9 cellular contexts compared by ENCODE assay signal in genomic region chr9:84404095-84404686, GRCh38.
A peak's percentile ranks its signal among the peaks of the same experiment; 100 is the strongest.
DNase-seq lines count a peak whose midpoint lies in the region; ATAC-seq, FAIRE-seq and TF ChIP-seq lines count a peak whose summit lies in the region.
"Had no signal": no experiment of that assay in that cellular context is flagged by ENCODE, and none has a peak within 500 bp of the region (broad histone marks: within the 10 kb centered on the region; RNA-seq: fewer than 3 reads in every experiment).

No MANE protein-coding gene starts in this region.

- POLR2A ChIA-PET in H1 (lab: Charles Lee; ENCODE audit: partially characterized antibody), result no interaction called here

- H2BK15ac ChIP-seq in H1 (ENCODE audit: low read length), result no peak overlapping the region

- H3K27me3 Mint-ChIP-seq in progenitor cell of endocrine pancreas, result no peaks in the 10 kb centered on the region
- H3K27me3 Mint-ChIP-seq in activated T-cell treated with anti-CD3 and anti-CD28 coated beads, Interleukin-2, amount 50 U/mL, for 24 hours, result no peaks in the 10 kb centered on the region
- H3K27me3 Mint-ChIP-seq: CD4-positive, CD25-positive, alpha-beta regulatory T cell had no signal

- H4K20me1 ChIP-seq in Loucy (ENCODE audit: insufficient read depth, low read length, poor library complexity, severe bottlenecking), result no peaks in the 10 kb centered on the region
- H4K20me1 ChIP-seq in H1 (replicated peaks in 1 of 2; ENCODE audit: control insufficient read depth in 1 of 2, insufficient read depth in 2 of 2, low read length in 2 of 2), result no peaks in the 10 kb centered on the region

- H4K8ac ChIP-seq in H1 (ENCODE audit: extremely low read depth, insufficient read depth, low read length), result no peak overlapping the region

- H3K56ac ChIP-seq in H1 (replicated peaks; ENCODE audit: insufficient read length, low read depth, low read length), result no peak overlapping the region

- TF ChIP-seq POLR2A in H1 (IDR thresholded peaks at IDR 0.05; ENCODE audit: control extremely low read depth in 1 of 2, low read depth in 2 of 2, low read length in 2 of 2), result no peak

- no peak overlapping the region for H2BK20ac ChIP-seq in H1 (ENCODE audit: low read length)

- no peak for TF ChIP-seq EP300 in H1 (IDR thresholded peaks at IDR 0.05; ENCODE audit: borderline replicate concordance in 1 of 2, low read depth in 2 of 2, low read length in 2 of 2)

- H3K27ac ChIP-seq in H1 (ENCODE audit: low read depth, low read length), result no peak overlapping the region

- no peak overlapping the region for H3K23ac ChIP-seq in H1 (ENCODE audit: insufficient read length)

- no peak overlapping the region for H3K9ac ChIP-seq in Loucy (ENCODE audit: low read depth, low read length, poor library complexity, severe bottlenecking)
- no peak overlapping the region for H3K9ac ChIP-seq in H1 (replicated peaks in 1 of 4; ENCODE audit: extremely low read depth in 1 of 4, low read depth in 3 of 4, low read length in 3 of 4)

- peaks cover 2% of the 10 kb centered on the region for H3K36me3 Mint-ChIP-seq in progenitor cell of endocrine pancreas (ENCODE audit: insufficient read depth)
- H3K36me3 Mint-ChIP-seq in activated T-cell treated with anti-CD3 and anti-CD28 coated beads, Interleukin-2, amount 50 U/mL, for 24 hours (ENCODE audit: low read depth), result no peaks in the 10 kb centered on the region
- H3K36me3 Mint-ChIP-seq: CD4-positive, CD25-positive, alpha-beta regulatory T cell had no signal

- H4K5ac ChIP-seq in H1 (ENCODE audit: insufficient read length, low read depth, low read length), result no peak overlapping the region

- H2AFZ ChIP-seq in Loucy (ENCODE audit: low read length), result no peak overlapping the region
- H2AFZ ChIP-seq in H1 (ENCODE audit: low read length), result 0 out of 2 replicates have a peak overlapping the region, but pooled peaks have one; percentile 72

- peaks cover 2% of the 10 kb centered on the region for H3K4me1 Mint-ChIP-seq in progenitor cell of endocrine pancreas (ENCODE audit: low read depth)
- H3K4me1 Mint-ChIP-seq in activated T-cell treated with anti-CD3 and anti-CD28 coated beads, Interleukin-2, amount 50 U/mL, for 24 hours (ENCODE audit: low read depth), result no peaks in the 10 kb centered on the region
- H3K4me1 Mint-ChIP-seq: CD4-positive, CD25-positive, alpha-beta regulatory T cell had no signal

- TF ChIP-seq CTCF in Loucy (conservative IDR thresholded peaks at IDR 0.05; ENCODE audit: low read length) (peak; percentile 81), H1 (IDR thresholded peaks at IDR 0.05; ENCODE audit: control extremely low read depth in 1 of 3, insufficient read depth in 1 of 3, low read depth in 1 of 3, low read length in 3 of 3) (peak; percentile 72 to 80 (median 76)), progenitor cell of endocrine pancreas (IDR thresholded peaks at IDR 0.05; ENCODE audit: unreplicated experiment) (peak; percentile 67)

- ATAC-seq in HG02938 (IDR thresholded peaks at IDR 0.05; ENCODE audit: unreplicated experiment), result no peak

- H3K4me1 ChIP-seq in Loucy (ENCODE audit: insufficient read depth, low read length, poor library complexity, severe bottlenecking), result no peaks in the 10 kb centered on the region
- H3K4me1 ChIP-seq in H1 (replicated peaks in 1 of 4; ENCODE audit: control insufficient read depth in 3 of 4, insufficient read depth in 4 of 4, low read length in 3 of 4), result no peaks in the 10 kb centered on the region

- CTCF ChIA-PET in H1 (lab: Charles Lee; ENCODE audit: partially characterized antibody), result interaction anchor here (0.5 to 2.8 kb wide), 32 partner anchors 9 to 927 kb away, joined by 3 to 17 read pairs (median 3); no protein-coding TSS in a partner anchor

- no peak overlapping the region for H2BK120ac ChIP-seq in H1 (replicated peaks; ENCODE audit: low read depth, low read length)

- H3F3A ChIP-seq in Loucy (ENCODE audit: low read depth), result no peaks in the 10 kb centered on the region

- WGBS in H1 (ENCODE audit: extremely low coverage in 1 of 2, insufficient coverage in 1 of 2, insufficient read length in 1 of 2, insufficient replicate concordance in 2 of 2, low coverage in 1 of 2, low lambda C conversion rate in 2 of 2, missing lambda C conversion rate in 1 of 2), 2 experiments, result 45% methylated on average over 8 of the region's 8 CpGs; no CpG with 5 or more reads in 1 of the 2 experiments

- H3K36me3 ChIP-seq in Loucy (ENCODE audit: insufficient read depth, low read length) (no peaks in the 10 kb centered on the region), H1 (ENCODE audit: control insufficient read depth in 2 of 4, insufficient read depth in 4 of 4, low read length in 3 of 4) (peaks cover 0 to 5% (median 0%) of the 10 kb centered on the region in 4 experiments; a peak in 1 of 8 replicates)

- H3K27me3 ChIP-seq in Loucy (ENCODE audit: insufficient read depth, low read length, poor library complexity, severe bottlenecking) (no peaks in the 10 kb centered on the region), H1 (replicated peaks in 1 of 4; ENCODE audit: control insufficient read depth in 3 of 4, extremely low read depth in 1 of 4, insufficient read depth in 3 of 4, low read length in 3 of 4) (no peaks in the 10 kb centered on the region)

- TF ChIP-seq RAD21 in H1 (IDR thresholded peaks at IDR 0.05 in 1 of 2, conservative IDR thresholded peaks at IDR 0.05 in 1 of 2; ENCODE audit: low read depth in 2 of 2, low read length in 2 of 2), result peak; percentile 83 to 84

- peak; percentile 21 for DNase-seq in NCI-H82 (lab: John Stamatoyannopoulos, UW)
- DNase-seq in NCI-H82 treated with DMSO at 0.1 percent for 48 hours (lab: John Stamatoyannopoulos, UW; ENCODE audit: unreplicated experiment), result no peak
- peak in 1 of 2 experiments; percentile 52 for DNase-seq in H1 (ENCODE audit: low read depth in 1 of 2, low spot score in 2 of 2)
- DNase-seq in progenitor cell of endocrine pancreas (ENCODE audit: low spot score, unreplicated experiment), result no peak
- no peak for DNase-seq in glomerular visceral epithelial cell (ENCODE audit: extremely low spot score)
- DNase-seq in activated T-cell treated with anti-CD3 and anti-CD28 coated beads, Interleukin-2, amount 50 U/mL, for 24 hours, result no peak
- DNase-seq: CD4-positive, CD25-positive, alpha-beta regulatory T cell had no signal

- H3K79me1 ChIP-seq in H1 (ENCODE audit: low read depth, low read length), result no peaks in the 10 kb centered on the region

- H4K91ac ChIP-seq in H1 (replicated peaks; ENCODE audit: insufficient read length, low read length), result no peak overlapping the region

- H3K18ac ChIP-seq in H1 (ENCODE audit: extremely low read depth, low read length), result no peak overlapping the region

- no peak overlapping the region for H2BK12ac ChIP-seq in H1 (ENCODE audit: low read depth, low read length)

- no peaks in the 10 kb centered on the region for H3K9me2 ChIP-seq in Loucy (replicated peaks; ENCODE audit: low read depth, low read length)

- H3K9me3 ChIP-seq in Loucy (ENCODE audit: insufficient read depth, low read depth, low read length) (no peaks in the 10 kb centered on the region), H1 (ENCODE audit: insufficient read depth in 2 of 2, low read depth in 1 of 2, low read length in 1 of 2) (peaks cover 13 to 14% of the 10 kb centered on the region in 2 experiments)

- no peaks in the 10 kb centered on the region for H3K23me2 ChIP-seq in H1 (ENCODE audit: low read depth, low read length)

- H3K4ac ChIP-seq in H1 (replicated peaks; ENCODE audit: insufficient read length, low read depth, low read length), result no peak overlapping the region

- H2AK5ac ChIP-seq in H1 (ENCODE audit: low read depth, low read length), result no peak overlapping the region

- H2BK5ac ChIP-seq in H1 (ENCODE audit: low read depth, low read length), result no peak overlapping the region

- H3K9me3 Mint-ChIP-seq in progenitor cell of endocrine pancreas (ENCODE audit: low read depth), result peaks cover 4% of the 10 kb centered on the region
- H3K9me3 Mint-ChIP-seq in activated T-cell treated with anti-CD3 and anti-CD28 coated beads, Interleukin-2, amount 50 U/mL, for 24 hours, result no peaks in the 10 kb centered on the region

- no peak overlapping the region for H3K4me3 Mint-ChIP-seq in progenitor cell of endocrine pancreas (ENCODE audit: low read depth)
- no peak overlapping the region for H3K4me3 Mint-ChIP-seq in activated T-cell treated with anti-CD3 and anti-CD28 coated beads, Interleukin-2, amount 50 U/mL, for 24 hours
- H3K4me3 Mint-ChIP-seq: CD4-positive, CD25-positive, alpha-beta regulatory T cell had no signal

- no peak overlapping the region for H3K27ac Mint-ChIP-seq in progenitor cell of endocrine pancreas
- no peak overlapping the region for H3K27ac Mint-ChIP-seq in activated T-cell treated with anti-CD3 and anti-CD28 coated beads, Interleukin-2, amount 50 U/mL, for 24 hours
- H3K27ac Mint-ChIP-seq: CD4-positive, CD25-positive, alpha-beta regulatory T cell had no signal

- FAIRE-seq in H1 (lab: Jason Lieb, UNC), result peak; percentile 96

- H3K4me2 ChIP-seq in Loucy (ENCODE audit: low read depth, low read length, poor library complexity, severe bottlenecking), result no peak overlapping the region
- H3K4me2 ChIP-seq in H1 (ENCODE audit: insufficient read depth in 1 of 2, low read depth in 2 of 2, low read length in 2 of 2), result no peak overlapping the region

- no peak overlapping the region for H3K4me3 ChIP-seq in Loucy (ENCODE audit: low read length, poor library complexity, severe bottlenecking)
- no peak overlapping the region for H3K4me3 ChIP-seq in H1 (ENCODE audit: extremely low read depth in 1 of 4, insufficient read depth in 2 of 4, low read depth in 3 of 4, low read length in 4 of 4)

- H3K79me2 ChIP-seq in Loucy (ENCODE audit: insufficient read depth, low read length), result no peaks in the 10 kb centered on the region
- H3K79me2 ChIP-seq in H1 (ENCODE audit: control insufficient read depth in 1 of 2, insufficient read depth in 2 of 2, low read length in 2 of 2), result no peaks in the 10 kb centered on the region

- H3K14ac ChIP-seq in H1 (ENCODE audit: insufficient read length), result no peak overlapping the region

TF ChIP-seq in H1, 55 proteins besides CTCF, POLR2A, EP300 and RAD21 (continues in another document):
- no peak for TF ChIP-seq NANOG (IDR thresholded peaks at IDR 0.05; ENCODE audit: insufficient read depth, low read depth, low read length, poor library complexity, severe bottlenecking)
- TF ChIP-seq EGR1 (IDR thresholded peaks at IDR 0.05; ENCODE audit: borderline replicate concordance, low read depth, low read length), result no peak
- no peak for TF ChIP-seq SP1 (IDR thresholded peaks at IDR 0.05; ENCODE audit: low read depth, low read length)
- no peak for TF ChIP-seq SP2 (IDR thresholded peaks at IDR 0.05; ENCODE audit: low read length)
- no peak for TF ChIP-seq TBP (IDR thresholded peaks at IDR 0.05; ENCODE audit: low read depth, low read length)
- no peak for TF ChIP-seq RNF2 (IDR thresholded peaks at IDR 0.05; ENCODE audit: borderline replicate concordance, low read depth, low read length, missing control alignments, poor library complexity, severe bottlenecking)
- no peak for TF ChIP-seq RFX5 (IDR thresholded peaks at IDR 0.05; ENCODE audit: borderline replicate concordance, low read depth, low read length)
- TF ChIP-seq GABPA (IDR thresholded peaks at IDR 0.05; ENCODE audit: borderline replicate concordance, insufficient read depth, low read length), result no peak
- TF ChIP-seq TCF12 (IDR thresholded peaks at IDR 0.05; ENCODE audit: low read depth, low read length), result no peak
- no peak for TF ChIP-seq BRCA1 (IDR thresholded peaks at IDR 0.05; ENCODE audit: low read depth, low read length)
